19 cellular contexts compared by ENCODE assay signal in genomic region chr17:41650794-41651624, GRCh38. TPM values are rescaled to one million over a fixed set of nuclear protein-coding genes. Genes with fewer than 3 reads are reported as not detected.
DNase-seq lines count a peak whose midpoint lies in the region; ATAC-seq and TF ChIP-seq lines count a peak whose summit lies in the region.
"Had no signal": no experiment of that assay in that cellular context is flagged by ENCODE, and none has a peak within 500 bp of the region (broad histone marks: within the 10 kb centered on the region; RNA-seq: fewer than 3 reads in every experiment).

No MANE protein-coding gene starts in this region.

- no peaks in the 10 kb centered on the region for H3K9me3 Mint-ChIP-seq in activated CD4-positive, alpha-beta memory T cell treated with anti-CD3 and anti-CD28 coated beads, Interleukin-2, amount 10 ng/mL, durations not matched to agents 7 days and 5 days
- H3K9me3 Mint-ChIP-seq: activated naive CD4-positive, alpha-beta T cell treated with anti-CD3 and anti-CD28 coated beads, Interleukin-2, amount 10 ng/mL, durations not matched to agents 7 days and 5 days; natural killer cell treated with Interleukin-12 subunit alpha and Interleukin-12 subunit beta and Interleukin-15 and Interleukin-18, amount 100 ng/mL, for 72 hours had no signal

- peaks cover 58% of the 10 kb centered on the region for H3K4me1 ChIP-seq in RWPE2 (ENCODE audit: insufficient read depth, poor library complexity, severe bottlenecking)
- peaks cover 49% of the 10 kb centered on the region for H3K4me1 ChIP-seq in foreskin keratinocyte
- peaks cover 15% of the 10 kb centered on the region for H3K4me1 ChIP-seq in prostate gland (replicated peaks)
- peaks cover 37 to 71% (median 64%) of the 10 kb centered on the region in 4 donors for H3K4me1 ChIP-seq in transverse colon

- WGBS in prostate gland = 43% methylated on average over 12 of the region's 15 CpGs
- WGBS in transverse colon (ENCODE audit: low coverage in 1 of 2), 2 donors = 39% methylated on average over 10 of the region's 15 CpGs; no CpG with 5 or more reads in 1 of the 2 donors

- H3K27ac Mint-ChIP-seq in activated CD4-positive, alpha-beta memory T cell treated with anti-CD3 and anti-CD28 coated beads, Interleukin-2, amount 10 ng/mL, durations not matched to agents 7 days and 5 days = no peak overlapping the region
- H3K27ac Mint-ChIP-seq: activated naive CD4-positive, alpha-beta T cell treated with anti-CD3 and anti-CD28 coated beads, Interleukin-2, amount 10 ng/mL, durations not matched to agents 7 days and 5 days; natural killer cell treated with Interleukin-12 subunit alpha and Interleukin-12 subunit beta and Interleukin-15 and Interleukin-18, amount 100 ng/mL, for 72 hours had no signal

- H3K36me3 ChIP-seq in RWPE2 (ENCODE audit: low read depth) (no peaks in the 10 kb centered on the region), prostate gland (no peaks in the 10 kb centered on the region), transverse colon (no peaks in the 10 kb centered on the region)
- H3K36me3 ChIP-seq: BLaER1, SJSA1 had no signal

- in situ Hi-C loops in transverse colon (cut with MboI; ENCODE audit: low pct_ligation_motif_present in 1 of 4, low pct_unique_long_range_greater_than_20kb in 1 of 4, low sequenced_read_pairs in 3 of 4) = loop anchor here (25.0 kb wide), 2 partner anchors 839 to 1039 kb away; partner anchors contain the start of gene KRT10 (in 2 of the 4)

- H3K36me3 Mint-ChIP-seq in activated CD4-positive, alpha-beta memory T cell treated with anti-CD3 and anti-CD28 coated beads, Interleukin-2, amount 10 ng/mL, durations not matched to agents 7 days and 5 days (ENCODE audit: low read depth) = no peaks in the 10 kb centered on the region
- H3K36me3 Mint-ChIP-seq: activated naive CD4-positive, alpha-beta T cell treated with anti-CD3 and anti-CD28 coated beads, Interleukin-2, amount 10 ng/mL, durations not matched to agents 7 days and 5 days; natural killer cell treated with Interleukin-12 subunit alpha and Interleukin-12 subunit beta and Interleukin-15 and Interleukin-18, amount 100 ng/mL, for 72 hours had no signal

- TF ChIP-seq POLR2A in prostate gland (IDR thresholded peaks at IDR 0.05) = no peak
- peak; percentile 48 for TF ChIP-seq POLR2A in transverse colon (IDR thresholded peaks at IDR 0.05)

- no peaks in the 10 kb centered on the region for H3K27me3 ChIP-seq in RWPE2 (ENCODE audit: insufficient read depth, poor library complexity, severe bottlenecking)
- H3K27me3 ChIP-seq in foreskin keratinocyte = no peaks in the 10 kb centered on the region
- H3K27me3 ChIP-seq in prostate gland (replicated peaks; ENCODE audit: insufficient read depth) = no peaks in the 10 kb centered on the region
- H3K27me3 ChIP-seq in transverse colon = no peaks in the 10 kb centered on the region
- H3K27me3 ChIP-seq: BLaER1, dorsolateral prefrontal cortex, SJSA1 had no signal

- TF ChIP-seq EP300 in transverse colon (IDR thresholded peaks at IDR 0.05; ENCODE audit: low read depth) = no peak

- CTCF ChIA-PET in activated CD4-positive, alpha-beta memory T cell treated with anti-CD3 and anti-CD28 coated beads, Interleukin-2, amount 10 ng/mL, durations not matched to agents 7 days and 5 days (lab: Charles Lee) = interaction anchor here (0.9 to 11.7 kb wide), 5 partner anchors 11 to 102 kb away, joined by 3 to 330 read pairs (median 3); no protein-coding TSS in a partner anchor

- H3K9me3 ChIP-seq in RWPE2 (ENCODE audit: severe bottlenecking) (no peaks in the 10 kb centered on the region), prostate gland (no peaks in the 10 kb centered on the region), transverse colon (no peaks in the 10 kb centered on the region)
- H3K9me3 ChIP-seq: BLaER1, SJSA1 had no signal

- H3K4me3 Mint-ChIP-seq in activated CD4-positive, alpha-beta memory T cell treated with anti-CD3 and anti-CD28 coated beads, Interleukin-2, amount 10 ng/mL, durations not matched to agents 7 days and 5 days = no peak overlapping the region
- H3K4me3 Mint-ChIP-seq: activated naive CD4-positive, alpha-beta T cell treated with anti-CD3 and anti-CD28 coated beads, Interleukin-2, amount 10 ng/mL, durations not matched to agents 7 days and 5 days; natural killer cell treated with Interleukin-12 subunit alpha and Interleukin-12 subunit beta and Interleukin-15 and Interleukin-18, amount 100 ng/mL, for 72 hours had no signal

- H3K27me3 Mint-ChIP-seq in activated CD4-positive, alpha-beta memory T cell treated with anti-CD3 and anti-CD28 coated beads, Interleukin-2, amount 10 ng/mL, durations not matched to agents 7 days and 5 days = peaks cover under 1% of the 10 kb centered on the region
- H3K27me3 Mint-ChIP-seq: natural killer cell treated with Interleukin-12 subunit alpha and Interleukin-12 subunit beta and Interleukin-15 and Interleukin-18, amount 100 ng/mL, for 72 hours had no signal

- H3K27ac ChIP-seq in RWPE2 (ENCODE audit: poor library complexity, severe bottlenecking) = peak overlapping the region; percentile 99
- peak overlapping the region; percentile 97 for H3K27ac ChIP-seq in foreskin keratinocyte
- peak overlapping the region; percentile 64 to 76 for H3K27ac ChIP-seq in prostate gland
- H3K27ac ChIP-seq in transverse colon = peak overlapping the region; percentile 92 to 95 (median 92)
- H3K27ac ChIP-seq: BLaER1, HL-60, SJSA1 had no signal

- TF ChIP-seq CTCF in RWPE2 (IDR thresholded peaks at IDR 0.05; ENCODE audit: poor library complexity, severe bottlenecking) = no peak
- TF ChIP-seq CTCF in foreskin keratinocyte (conservative IDR thresholded peaks at IDR 0.05) = no peak
- TF ChIP-seq CTCF in prostate gland (IDR thresholded peaks at IDR 0.05) = no peak
- TF ChIP-seq CTCF in transverse colon (IDR thresholded peaks at IDR 0.05) = no peak
- TF ChIP-seq CTCF in GM10266 (IDR thresholded peaks at IDR 0.05; ENCODE audit: control insufficient read depth, insufficient read depth, low read depth, missing control alignments) = no peak

- H3K4me3 ChIP-seq in RWPE2 (ENCODE audit: severe bottlenecking) = no peak overlapping the region
- no peak overlapping the region for H3K4me3 ChIP-seq in prostate gland
- H3K4me3 ChIP-seq in transverse colon = no peak overlapping the region
- H3K4me3 ChIP-seq: BLaER1, dorsolateral prefrontal cortex, SJSA1 had no signal

- peaks cover 11% of the 10 kb centered on the region for H3K4me1 Mint-ChIP-seq in activated CD4-positive, alpha-beta memory T cell treated with anti-CD3 and anti-CD28 coated beads, Interleukin-2, amount 10 ng/mL, durations not matched to agents 7 days and 5 days

- ATAC-seq in RWPE2 (ENCODE audit: low read depth) = no peak
- ATAC-seq in foreskin keratinocyte = no peak
- ATAC-seq in GM19397 (IDR thresholded peaks at IDR 0.05; ENCODE audit: unreplicated experiment) = no peak
- ATAC-seq: left lobe of liver; natural killer cell treated with Interleukin-12 subunit alpha and Interleukin-12 subunit beta and Interleukin-15 and Interleukin-18, amount 100 ng/mL, for 72 hours had no signal

- DNase-seq in RWPE2 (ENCODE audit: low spot score) (no peak), foreskin keratinocyte (no peak), prostate gland (ENCODE audit: low spot score) (peak; percentile 5), transverse colon (no peak), GM10266 (ENCODE audit: extremely low spot score) (no peak)
- no peak for DNase-seq in activated CD4-positive, alpha-beta memory T cell treated with anti-CD3 and anti-CD28 coated beads, Interleukin-2, amount 10 ng/mL, durations not matched to agents 7 days and 5 days
- DNase-seq: activated CD4-positive, alpha-beta T cell treated with anti-CD3 and anti-CD28 coated beads for 48 hours; activated naive CD4-positive, alpha-beta T cell treated with anti-CD3 and anti-CD28 coated beads, Interleukin-2, amount 10 ng/mL, durations not matched to agents 7 days and 5 days; DMS53; KBM-7; NCI-H1417; NCI-H345 had no signal

- intact Hi-C loops in prostate gland (cut with DNase I) = no loop called here
- intact Hi-C loops in transverse colon (cut with DNase I; ENCODE audit: low total_unique reads) = no loop called here

- POLR2A ChIA-PET in activated CD4-positive, alpha-beta memory T cell treated with anti-CD3 and anti-CD28 coated beads, Interleukin-2, amount 10 ng/mL, durations not matched to agents 7 days and 5 days (lab: Charles Lee) = interaction anchor here (0.9 to 1.4 kb wide), 2 partner anchors 12 to 14 kb away, joined by 5 to 7 read pairs; no protein-coding TSS in a partner anchor

RNA-seq across cellular contexts. Expression of gene KRT17, which starts 26.6 kb away (rescaled TPM):
- total RNA-seq in foreskin keratinocyte (3,495 and 3,975 TPM in 2 replicates), prostate gland (100 to 1,000 TPM; 201 to 360 TPM), transverse colon (10 to 100 TPM in 1 of 4 donors, not detected in 3; 37.6 TPM)
- polyA plus RNA-seq in foreskin keratinocyte = 3,974 and 4,528 TPM in 2 replicates
- not detected for total RNA-seq in activated CD4-positive, alpha-beta memory T cell treated with anti-CD3 and anti-CD28 coated beads, Interleukin-2, amount 10 ng/mL, durations not matched to agents 7 days and 5 days
- total RNA-seq: left lobe of liver; natural killer cell treated with Interleukin-12 subunit alpha and Interleukin-12 subunit beta and Interleukin-15 and Interleukin-18, amount 100 ng/mL, for 72 hours had no signal

RNA-seq across cellular contexts. Expression of gene EIF1, which starts 37.7 kb away (rescaled TPM):
- total RNA-seq in foreskin keratinocyte = 346 and 364 TPM in 2 replicates
- 1,004 and 1,032 TPM in 2 replicates for polyA plus RNA-seq in foreskin keratinocyte
- 100 to 1,000 TPM; 136 to 320 TPM for total RNA-seq in prostate gland
- total RNA-seq in transverse colon = 100 to 1,000 TPM in 3 of 4 donors, 10 to 100 TPM in 1; 93.3 to 520 (median 241) TPM
- total RNA-seq in activated CD4-positive, alpha-beta memory T cell treated with anti-CD3 and anti-CD28 coated beads, Interleukin-2, amount 10 ng/mL, durations not matched to agents 7 days and 5 days = 100 to 1,000 TPM; 933 to 950 TPM

RNA-seq across cellular contexts. Expression of gene KRT16, which starts 38.4 kb away (rescaled TPM):
- 115 and 208 TPM in 2 replicates for total RNA-seq in foreskin keratinocyte
- polyA plus RNA-seq in foreskin keratinocyte = 132 and 240 TPM in 2 replicates
- total RNA-seq in prostate gland = 1 to 10 TPM; 4.0 to 6.7 TPM
- total RNA-seq in transverse colon = under 1 TPM in 1 of 4 donors, not detected in 3; 0.79 TPM
- total RNA-seq in activated CD4-positive, alpha-beta memory T cell treated with anti-CD3 and anti-CD28 coated beads, Interleukin-2, amount 10 ng/mL, durations not matched to agents 7 days and 5 days = not detected
- total RNA-seq: left lobe of liver; natural killer cell treated with Interleukin-12 subunit alpha and Interleukin-12 subunit beta and Interleukin-15 and Interleukin-18, amount 100 ng/mL, for 72 hours had no signal

Comparison
In these comparisons a context has a peak if more than half of its experiments do, and no peak if none do; other contexts are left out.
1. RNA of gene KRT16, which starts 38.4 kb away (total RNA-seq): 115 to 208 TPM in foreskin keratinocyte; 4.0 to 6.7 TPM in prostate gland, 0.79 TPM in transverse colon and not detected in activated CD4-positive, alpha-beta memory T cell treated with anti-CD3 and anti-CD28 coated beads, Interleukin-2, amount 10 ng/mL, durations not matched to agents 7 days and 5 days; every median in the first group is over 10 times any median in the second.
2. Peak in every context shown above with its lines, with median percentiles within 50 percentile points of each other: H3K27ac ChIP-seq.